In the genomic region with DNA sequence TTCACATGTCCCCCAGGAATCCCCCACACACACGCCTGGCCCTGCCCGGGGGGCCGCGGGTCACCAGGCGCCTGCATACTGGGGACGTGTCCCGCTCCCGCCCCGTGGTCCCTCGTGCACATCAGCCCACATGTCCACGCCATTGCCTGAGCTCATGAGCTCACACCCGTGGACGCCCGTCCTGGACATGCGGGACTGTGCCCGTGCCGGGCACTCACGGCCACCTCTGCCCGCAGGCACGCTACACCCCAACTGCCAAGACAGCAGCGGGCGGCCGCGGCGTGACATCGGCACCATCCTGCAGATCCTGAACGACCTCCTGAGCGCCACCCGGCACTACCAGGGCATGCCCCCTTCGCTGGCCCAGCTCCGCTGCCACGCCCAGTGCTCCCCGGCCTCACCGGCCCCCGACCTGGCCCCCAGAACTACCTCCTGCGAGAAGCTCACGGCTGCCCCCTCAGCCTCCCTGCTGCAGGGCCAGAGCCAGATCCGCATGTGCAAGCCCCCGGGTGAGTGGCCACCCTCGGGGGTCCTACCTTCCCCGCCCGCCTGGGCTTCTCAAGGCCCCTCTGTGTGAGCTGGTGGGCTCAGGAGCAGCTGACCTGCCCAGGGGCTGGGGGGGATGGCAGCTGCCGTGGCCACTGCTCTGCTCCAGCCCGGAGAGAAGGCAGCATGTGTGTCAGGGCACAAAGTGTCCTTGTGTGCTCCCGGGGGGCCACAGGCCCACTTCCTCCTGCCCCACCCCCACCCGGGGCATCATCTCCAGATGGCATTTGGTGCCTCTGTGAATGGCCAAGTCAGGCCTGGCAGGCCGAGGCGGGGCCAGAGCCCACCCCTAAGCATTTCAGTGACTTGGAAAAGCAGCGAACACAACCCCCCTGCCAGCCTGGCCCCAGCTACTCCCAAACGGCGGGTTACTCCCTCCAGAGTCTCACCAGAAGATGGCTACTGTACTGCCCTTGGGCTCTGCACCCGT, we compare ENCODE assay signal across 9 cellular contexts. TPM values are rescaled to one million over a fixed set of nuclear protein-coding genes. Genes with fewer than 3 reads are reported as not detected.
DNase-seq lines count a peak whose midpoint lies in the region; ATAC-seq and TF ChIP-seq lines count a peak whose summit lies in the region.
"Had no signal": no experiment of that assay in that cellular context is flagged by ENCODE, and none has a peak within 500 bp of the region (broad histone marks: within the 10 kb centered on the region; RNA-seq: fewer than 3 reads in every experiment).

No MANE protein-coding gene starts in this region.

- intact Hi-C loops in A673 (cut with micrococcal nuclease; ENCODE audit: unreplicated experiment): no loop called here
- intact Hi-C loops in esophagus squamous epithelium (cut with DNase I): no loop called here

- no TSS peak for BruUV-seq in A673 (replicated peaks; lab: Mats Ljungman, UMichigan)

- ATAC-seq in HG02981 (IDR thresholded peaks at IDR 0.05; ENCODE audit: unreplicated experiment) (no peak), GM19455 (IDR thresholded peaks at IDR 0.05; ENCODE audit: unreplicated experiment) (no peak), GM21529 (IDR thresholded peaks at IDR 0.05; ENCODE audit: unreplicated experiment) (no peak)

- H3K4me1 ChIP-seq in A673 (ENCODE audit: insufficient read depth, low read length, poor library complexity, severe bottlenecking): peaks cover 72% of the 10 kb centered on the region
- H3K4me1 ChIP-seq in NT2/D1 (ENCODE audit: insufficient read depth, insufficient read length): peaks cover 42% of the 10 kb centered on the region
- peaks cover 73 to 98% (median 81%) of the 10 kb centered on the region in 3 donors for H3K4me1 ChIP-seq in esophagus squamous epithelium

- peaks cover 60% of the 10 kb centered on the region for H3K4me1 Mint-ChIP-seq in osteocyte (ENCODE audit: unreplicated experiment)

- TF ChIP-seq CTCF in A673 (conservative IDR thresholded peaks at IDR 0.05; ENCODE audit: low read depth, low read length): no peak
- TF ChIP-seq CTCF in esophagus squamous epithelium (IDR thresholded peaks at IDR 0.05): no peak
- no peak for TF ChIP-seq CTCF in osteocyte (IDR thresholded peaks at IDR 0.05)

- 53 to 58% methylated on average over 3 to 4 of the region's 52 CpGs for WGBS in esophagus squamous epithelium, 2 donors

- TF ChIP-seq POLR2A in esophagus squamous epithelium (IDR thresholded peaks at IDR 0.05): no peak

- H3K27me3 Mint-ChIP-seq in osteocyte (ENCODE audit: unreplicated experiment): no peaks in the 10 kb centered on the region

- H3K27ac Mint-ChIP-seq in osteocyte (ENCODE audit: unreplicated experiment): peak overlapping the region; percentile 65

- H3K4me3 Mint-ChIP-seq in osteocyte (ENCODE audit: unreplicated experiment): peak overlapping the region; percentile 29

- POLR2A ChIA-PET in A673 (lab: Charles Lee; ENCODE audit: low non-redundant PET): interaction anchor here (0.7 kb wide), 1 partner anchor 13 kb away, joined by 3 read pairs; no protein-coding TSS in a partner anchor

- H3K4me3 ChIP-seq in A673 (ENCODE audit: low read depth, low read length, poor library complexity, severe bottlenecking) (no peak overlapping the region), NT2/D1 (ENCODE audit: insufficient read length, low read depth) (no peak overlapping the region), esophagus squamous epithelium (no peak overlapping the region)

- peak; percentile 51 for DNase-seq in A673 (ENCODE audit: low spot score)
- no peak for DNase-seq in NT2/D1 (ENCODE audit: low read depth, low spot score)
- DNase-seq in esophagus squamous epithelium (lab: John Stamatoyannopoulos, UW): no peak
- DNase-seq in osteocyte (ENCODE audit: extremely low spot score, unreplicated experiment): no peak
- no peak for DNase-seq in NCI-H187 (lab: John Stamatoyannopoulos, UW)
- DNase-seq: DND-41 had no signal

- H3K36me3 ChIP-seq in A673 (ENCODE audit: insufficient read depth, low read length, poor library complexity, severe bottlenecking) (peaks cover 62% of the 10 kb centered on the region), NT2/D1 (ENCODE audit: insufficient read depth, insufficient read length, low read length) (peaks cover 62% of the 10 kb centered on the region), esophagus squamous epithelium (peaks cover 35 to 69% (median 38%) of the 10 kb centered on the region in 3 donors)

- peaks cover 35% of the 10 kb centered on the region for H3K36me3 Mint-ChIP-seq in osteocyte (ENCODE audit: unreplicated experiment)

- H3K9ac ChIP-seq in NT2/D1 (ENCODE audit: insufficient read length, low read depth): peak overlapping the region; percentile 42

- H3K27me3 ChIP-seq in A673 (replicated peaks; ENCODE audit: insufficient read depth, low read depth, low read length, poor library complexity) (no peaks in the 10 kb centered on the region), NT2/D1 (ENCODE audit: insufficient read depth, insufficient read length) (no peaks in the 10 kb centered on the region), esophagus squamous epithelium (no peaks in the 10 kb centered on the region)

- CTCF ChIA-PET in A673 (lab: Charles Lee): interaction anchor here (1.0 kb wide), 2 partner anchors 11 kb away, joined by 3 read pairs; no protein-coding TSS in a partner anchor

- H3K27ac ChIP-seq in A673 (ENCODE audit: low read depth, low read length, poor library complexity, severe bottlenecking) (peak overlapping the region; percentile 96), esophagus squamous epithelium (peak overlapping the region; percentile 98 to 100 (median 100))

- H3K9me3 Mint-ChIP-seq in osteocyte (ENCODE audit: unreplicated experiment): no peaks in the 10 kb centered on the region

- no peaks in the 10 kb centered on the region for H3K9me3 ChIP-seq in A673 (ENCODE audit: low read depth, low read length, poor library complexity, severe bottlenecking)
- H3K9me3 ChIP-seq in NT2/D1 (ENCODE audit: insufficient read depth, low read length): no peaks in the 10 kb centered on the region
- no peaks in the 10 kb centered on the region for H3K9me3 ChIP-seq in esophagus squamous epithelium

RNA-seq across cellular contexts. Expression of gene MIDN, which starts 7.1 kb away (rescaled TPM):
- 156 and 169 TPM in 2 replicates for total RNA-seq in A673 (2021)
- total RNA-seq in esophagus squamous epithelium: 10 to 100 TPM; 12.4 to 65.0 (median 40.4) TPM
- 98.1 and 103 TPM in 2 replicates for total RNA-seq in osteocyte

RNA-seq across cellular contexts. Expression of gene CIRBP, which starts 13.7 kb away (rescaled TPM):
- total RNA-seq in A673 (2021) (287 and 386 TPM in 2 replicates), esophagus squamous epithelium (100 to 1,000 TPM; 116 to 415 (median 238) TPM), osteocyte (401 and 408 TPM in 2 replicates)

RNA-seq across cellular contexts. Expression of gene ATP5F1D, which starts 13.9 kb away (rescaled TPM):
- total RNA-seq in A673 (2021): 237 and 250 TPM in 2 replicates
- 100 to 1,000 TPM in 3 of 4 donors, 10 to 100 TPM in 1; 83.4 to 171 (median 132) TPM for total RNA-seq in esophagus squamous epithelium
- total RNA-seq in osteocyte: 167 and 172 TPM in 2 replicates

RNA-seq across cellular contexts. Expression of gene CBARP, which starts 17.7 kb away (rescaled TPM):
- total RNA-seq in A673 (2021) (13.3 and 15.0 TPM in 2 replicates), esophagus squamous epithelium (1 to 10 TPM in 3 of 4 donors, under 1 TPM in 1; 0.38 to 1.6 (median 1.2) TPM), osteocyte (6.9 and 7.0 TPM in 2 replicates)

RNA-seq across cellular contexts. Expression of gene FAM174C, which starts 19.9 kb away (rescaled TPM):
- total RNA-seq in A673 (2021): 69.4 and 88.6 TPM in 2 replicates
- 10 to 100 TPM; 31.5 to 69.8 (median 50.5) TPM for total RNA-seq in esophagus squamous epithelium
- 35.3 and 35.8 TPM in 2 replicates for total RNA-seq in osteocyte
